ENCODE assay signal across 20 cellular contexts in genomic region chr15:89175617-89176191, GRCh38. TPM values are rescaled to one million over a fixed set of nuclear protein-coding genes. Genes with fewer than 3 reads are reported as not detected.
A peak's percentile ranks its signal among the peaks of the same experiment; 100 is the strongest.
DNase-seq lines count a peak whose midpoint lies in the region; ATAC-seq and TF ChIP-seq lines count a peak whose summit lies in the region.
"Had no signal": no experiment of that assay in that cellular context is flagged by ENCODE, and none has a peak within 500 bp of the region (broad histone marks: within the 10 kb centered on the region; RNA-seq: fewer than 3 reads in every experiment).

No MANE protein-coding gene starts in this region.

- H3K79me2 ChIP-seq in mammary epithelial cell (ENCODE audit: insufficient read depth, low read length), result no peaks in the 10 kb centered on the region

- DNase-seq in MCF 10A (ENCODE audit: unreplicated experiment), result no peak
- no peak for DNase-seq in mammary epithelial cell
- DNase-seq in RPMI7951 (ENCODE audit: low read depth), result peak; percentile 40
- no peak for DNase-seq in dorsolateral prefrontal cortex
- DNase-seq in activated CD4-positive, alpha-beta T cell treated with anti-CD3 and anti-CD28 coated beads for 4 hours, result no peak
- DNase-seq in NCI-H1436 (lab: John Stamatoyannopoulos, UW), result no peak
- DNase-seq: C1 segment of cervical spinal cord, GM23248, NCI-H1105, NCI-H1694, NCI-H2081 treated with DMSO at 0.1 percent for 48 hours, NCI-H774, SHP77 treated with DMSO at 0.1 percent for 48 hours had no signal

- H3K36me3 Mint-ChIP-seq in MCF 10A (ENCODE audit: insufficient read depth, unreplicated experiment), result peaks cover 14% of the 10 kb centered on the region
- H3K36me3 Mint-ChIP-seq in stimulated activated memory B cell treated with anti-CD40 and anti-IgM and Interleukin-4, amounts not matched to agents 10 μg/mL and 1 μg/mL and 100 μg/mL, for 72 hours, result peaks cover 23% of the 10 kb centered on the region

- POLR2A ChIA-PET in MCF 10A (lab: Yijun Ruan, JAX), result interaction anchor here (2.1 kb wide), 1 partner anchor 87 kb away, joined by 10 read pairs; the partner anchor contains the start of gene ABHD2

- H3K9me3 ChIP-seq in mammary epithelial cell (replicated peaks; ENCODE audit: insufficient read depth, low read length), result no peaks in the 10 kb centered on the region
- H3K9me3 ChIP-seq: A549, HAP-1 had no signal

- dilution Hi-C loops in mammary epithelial cell (cut with HindIII; ENCODE audit: low sequenced_read_pairs), result loop anchor here (10.0 kb wide), 1 partner anchor 271 kb away; no protein-coding TSS in a partner anchor

- no peak overlapping the region for H2AFZ ChIP-seq in mammary epithelial cell (ENCODE audit: low read depth, low read length)
- H2AFZ ChIP-seq: GM23248 had no signal

- no peaks in the 10 kb centered on the region for H3K27me3 Mint-ChIP-seq in MCF 10A (ENCODE audit: insufficient read depth, unreplicated experiment)
- H3K27me3 Mint-ChIP-seq in stimulated activated memory B cell treated with anti-CD40 and anti-IgM and Interleukin-4, amounts not matched to agents 10 μg/mL and 1 μg/mL and 100 μg/mL, for 72 hours, result no peaks in the 10 kb centered on the region

- no peak overlapping the region for H3K4me3 ChIP-seq in mammary epithelial cell (replicated peaks in 1 of 3; ENCODE audit: insufficient read depth in 1 of 3, low read depth in 2 of 3, low read length in 3 of 3)
- H3K4me3 ChIP-seq in dorsolateral prefrontal cortex, result no peak overlapping the region
- H3K4me3 ChIP-seq: A549, GM23248, HAP-1, K562 had no signal

- BruUV-seq in MCF 10A (replicated peaks; lab: Mats Ljungman, UMichigan) (no TSS peak), mammary epithelial cell (replicated peaks; lab: Mats Ljungman, UMichigan) (no TSS peak)

- H3K9ac ChIP-seq in mammary epithelial cell (ENCODE audit: insufficient read depth, low read length), result no peak overlapping the region
- H3K9ac ChIP-seq: GM23248 had no signal

- WGBS in mammary epithelial cell (ENCODE audit: low coverage, missing lambda C conversion rate), result 87% methylated on average over 13 of the region's 13 CpGs

- H3K27ac Mint-ChIP-seq in MCF 10A (ENCODE audit: low read depth, unreplicated experiment), result peak overlapping the region; percentile 27
- H3K27ac Mint-ChIP-seq in stimulated activated memory B cell treated with anti-CD40 and anti-IgM and Interleukin-4, amounts not matched to agents 10 μg/mL and 1 μg/mL and 100 μg/mL, for 72 hours, result peak overlapping the region; percentile 28

- H3K4me3 Mint-ChIP-seq in MCF 10A (ENCODE audit: unreplicated experiment), result no peak overlapping the region
- H3K4me3 Mint-ChIP-seq in stimulated activated memory B cell treated with anti-CD40 and anti-IgM and Interleukin-4, amounts not matched to agents 10 μg/mL and 1 μg/mL and 100 μg/mL, for 72 hours, result no peak overlapping the region

- H3K27me3 ChIP-seq in mammary epithelial cell (ENCODE audit: insufficient read depth, low read length) (no peaks in the 10 kb centered on the region), dorsolateral prefrontal cortex (no peaks in the 10 kb centered on the region)

- in situ Hi-C loops in mammary epithelial cell (cut with MboI; ENCODE audit: low sequenced_read_pairs in 2 of 2), result loop anchor here (5.0 to 10.0 kb wide), 2 partner anchors 118 to 271 kb away; no protein-coding TSS in a partner anchor

- no peaks in the 10 kb centered on the region for H3K9me3 Mint-ChIP-seq in MCF 10A (ENCODE audit: unreplicated experiment)
- no peaks in the 10 kb centered on the region for H3K9me3 Mint-ChIP-seq in stimulated activated memory B cell treated with anti-CD40 and anti-IgM and Interleukin-4, amounts not matched to agents 10 μg/mL and 1 μg/mL and 100 μg/mL, for 72 hours

- no peaks in the 10 kb centered on the region for H3K4me1 ChIP-seq in mammary epithelial cell (ENCODE audit: insufficient read depth, low read length)
- H3K4me1 ChIP-seq: A549, HAP-1 had no signal

- no peaks in the 10 kb centered on the region for H4K20me1 ChIP-seq in mammary epithelial cell (ENCODE audit: insufficient read depth, low read length)

- intact Hi-C loops in MCF 10A (cut with micrococcal nuclease) (loop anchor here (2.0 kb wide), 3 partner anchors 47 to 281 kb away; partner anchors contain the start of gene HAPLN3), mammary epithelial cell (cut with micrococcal nuclease) (loop anchor here (2.0 to 5.0 kb wide), 2 partner anchors 47 to 518 kb away; no protein-coding TSS in a partner anchor), dorsolateral prefrontal cortex (cut with DNase I) (loop anchor here (2.0 to 10.0 kb wide), 4 partner anchors 37 to 271 kb away; no protein-coding TSS in a partner anchor)

- CTCF ChIA-PET in MCF 10A (lab: Yijun Ruan, JAX) (interaction anchor here (0.6 to 20.8 kb wide), 13 partner anchors 9 to 1658 kb away, joined by 3 to 452 read pairs (median 5); no protein-coding TSS in a partner anchor), mammary epithelial cell (lab: Charles Lee; ENCODE audit: low non-redundant PET) (interaction anchor here (0.6 kb wide), 1 partner anchor 307 kb away, joined by 4 read pairs; no protein-coding TSS in a partner anchor)

- H3K4me2 ChIP-seq in mammary epithelial cell (ENCODE audit: insufficient read depth, low read depth, low read length), result no peak overlapping the region
- H3K4me2 ChIP-seq: A549 had no signal

- no peaks in the 10 kb centered on the region for H3K36me3 ChIP-seq in mammary epithelial cell (ENCODE audit: insufficient read depth, low read length)

- peaks cover 7% of the 10 kb centered on the region for H3K4me1 Mint-ChIP-seq in MCF 10A (ENCODE audit: insufficient read depth, unreplicated experiment)
- peaks cover 11% of the 10 kb centered on the region for H3K4me1 Mint-ChIP-seq in stimulated activated memory B cell treated with anti-CD40 and anti-IgM and Interleukin-4, amounts not matched to agents 10 μg/mL and 1 μg/mL and 100 μg/mL, for 72 hours

- TF ChIP-seq CTCF in MCF 10A (IDR thresholded peaks at IDR 0.05; ENCODE audit: unreplicated experiment), result no peak
- TF ChIP-seq CTCF in mammary epithelial cell (conservative IDR thresholded peaks at IDR 0.05 in 1 of 2, IDR thresholded peaks at IDR 0.05 in 1 of 2; ENCODE audit: extremely low read depth in 1 of 2, insufficient read depth in 1 of 2, low read depth in 1 of 2, low read length in 2 of 2), result no peak
- no peak for TF ChIP-seq CTCF in dorsolateral prefrontal cortex (IDR thresholded peaks at IDR 0.05 in 54 of 56, conservative IDR thresholded peaks at IDR 0.05 in 2 of 56; ENCODE audit: low read depth in 1 of 56, partially characterized antibody in 56 of 56)

- no peak for ATAC-seq in stimulated activated memory B cell treated with anti-CD40 and anti-IgM and Interleukin-4, amounts not matched to agents 10 μg/mL and 1 μg/mL and 100 μg/mL, for 72 hours
- no peak for ATAC-seq in HG03175 (IDR thresholded peaks at IDR 0.05; ENCODE audit: unreplicated experiment)
- ATAC-seq: A549, K562 had no signal

- H3K27ac ChIP-seq in mammary epithelial cell (ENCODE audit: insufficient read depth, low read depth, low read length), result no peak overlapping the region
- H3K27ac ChIP-seq in dorsolateral prefrontal cortex, result peak overlapping the region in 50 of 59 donors; percentile 5 to 85 (median 68)
- H3K27ac ChIP-seq: A549, GM23248 had no signal

RNA-seq across cellular contexts. Expression of gene RLBP1, which starts 45.7 kb away (rescaled TPM):
- total RNA-seq in MCF 10A (2022), result not detected in 2 replicates
- total RNA-seq in mammary epithelial cell, result under 1 TPM in 1 of 2 donors, not detected in 1; 0.17 TPM
- 0.23 TPM for polyA plus RNA-seq in mammary epithelial cell
- not detected for polyA minus RNA-seq in mammary epithelial cell
- total RNA-seq in RPMI7951 (2014; rRNA removed; shearing (Covaris generic)), result not detected in 2 replicates
- 10 to 100 TPM in 18 of 120 experiments, 1 to 10 TPM in 102; 1.7 to 21.4 (median 6.2) TPM for total RNA-seq in dorsolateral prefrontal cortex
- total RNA-seq: GM23248, NCI-H460, OCI-LY7 had no signal
- polyA plus RNA-seq: A549, GM23248, K562 had no signal
